10 cellular contexts compared by ENCODE assay signal in genomic region chr1:26999440-26999987, GRCh38. TPM values are rescaled to one million over a fixed set of nuclear protein-coding genes. Genes with fewer than 3 reads are reported as not detected.
A peak's percentile ranks its signal among the peaks of the same experiment; 100 is the strongest.
DNase-seq lines count a peak whose midpoint lies in the region; ATAC-seq and TF ChIP-seq lines count a peak whose summit lies in the region.
"Had no signal": no experiment of that assay in that cellular context is flagged by ENCODE, and none has a peak within 500 bp of the region (broad histone marks: within the 10 kb centered on the region; RNA-seq: fewer than 3 reads in every experiment).

No MANE protein-coding gene starts in this region.

- intact Hi-C loops in A673 (cut with micrococcal nuclease; ENCODE audit: unreplicated experiment) = loop anchor here (5.0 kb wide), 1 partner anchor 283 kb away; no protein-coding TSS in a partner anchor

- H3K27me3 ChIP-seq in A673 (replicated peaks; ENCODE audit: insufficient read depth, low read depth, low read length, poor library complexity) (peaks cover 10% of the 10 kb centered on the region), MG63 (no peaks in the 10 kb centered on the region)

- H3K36me3 ChIP-seq in A673 (ENCODE audit: insufficient read depth, low read length, poor library complexity, severe bottlenecking) (no peaks in the 10 kb centered on the region), MG63 (no peaks in the 10 kb centered on the region)

- H3K4me3 ChIP-seq in A673 (ENCODE audit: low read depth, low read length, poor library complexity, severe bottlenecking) (no peak overlapping the region), MG63 (no peak overlapping the region)

- ATAC-seq in esophagus mucosa (peak; percentile 3), HG03025 (IDR thresholded peaks at IDR 0.05; ENCODE audit: low FRiP score, unreplicated experiment) (no peak)

- peaks cover 20% of the 10 kb centered on the region for H3K4me1 ChIP-seq in A673 (ENCODE audit: insufficient read depth, low read length, poor library complexity, severe bottlenecking)

- POLR2A ChIA-PET in A673 (lab: Charles Lee; ENCODE audit: low non-redundant PET) = no interaction called here

- CTCF ChIA-PET in A673 (lab: Charles Lee) = no interaction called here

- no peak overlapping the region for H3K27ac ChIP-seq in A673 (ENCODE audit: low read depth, low read length, poor library complexity, severe bottlenecking)

- peak; percentile 42 for DNase-seq in A673 (ENCODE audit: low spot score)
- peak; percentile 87 for DNase-seq in MG63
- peak; percentile 80 for DNase-seq in mucosa of gallbladder (ENCODE audit: low spot score)
- DNase-seq in GDM1 (lab: John Stamatoyannopoulos, UW) = no peak
- DNase-seq in NCI-H1417 treated with DMSO at 0.1 percent for 48 hours (lab: John Stamatoyannopoulos, UW) = no peak
- no peak for DNase-seq in NCI-H2107 treated with DMSO at 0.1 percent for 48 hours (lab: John Stamatoyannopoulos, UW; ENCODE audit: unreplicated experiment)
- DNase-seq: activated CD4-positive, alpha-beta T cell treated with anti-CD3 and anti-CD28 coated beads, Interleukin-2, amount 50 U/mL, for 48 hours; CD4-positive, CD25-positive, alpha-beta regulatory T cell had no signal

- H3K9me3 ChIP-seq in A673 (ENCODE audit: low read depth, low read length, poor library complexity, severe bottlenecking) (no peaks in the 10 kb centered on the region), MG63 (no peaks in the 10 kb centered on the region)

- BruUV-seq in A673 (replicated peaks; lab: Mats Ljungman, UMichigan) = no TSS peak

- TF ChIP-seq CTCF in A673 (conservative IDR thresholded peaks at IDR 0.05; ENCODE audit: low read depth, low read length) = no peak

RNA-seq across cellular contexts. Expression of gene TRNP1, which starts 6.0 kb away (rescaled TPM):
- total RNA-seq in A673 (2021) = 1.0 and 1.4 TPM in 2 replicates
- total RNA-seq in MG63 (2014; rRNA removed; shearing (Covaris generic); ENCODE audit: low replicate concordance) = 4.7 and 8.8 TPM in 2 replicates
- 75.0 TPM for total RNA-seq in esophagus mucosa
- 296 TPM for total RNA-seq in mucosa of gallbladder
- total RNA-seq: CD4-positive, CD25-positive, alpha-beta regulatory T cell had no signal

RNA-seq across cellular contexts. Expression of gene TENT5B, which starts 13.1 kb away (rescaled TPM):
- 1.2 and 1.6 TPM in 2 replicates for total RNA-seq in A673 (2021)
- total RNA-seq in MG63 (2014; rRNA removed; shearing (Covaris generic); ENCODE audit: low replicate concordance) = 0.86 and 2.4 TPM in 2 replicates
- total RNA-seq in esophagus mucosa = 51.3 TPM
- 9.3 TPM for total RNA-seq in mucosa of gallbladder
- total RNA-seq: CD4-positive, CD25-positive, alpha-beta regulatory T cell had no signal

RNA-seq across cellular contexts. Expression of gene KDF1, which starts 39.2 kb away (rescaled TPM):
- total RNA-seq in A673 (2021) (not detected in 2 replicates), esophagus mucosa (16.5 TPM), mucosa of gallbladder (20.8 TPM)
- total RNA-seq in MG63 (2014; rRNA removed; shearing (Covaris generic); ENCODE audit: low replicate concordance) = not detected in 2 replicates

Comparison
In these comparisons a context has a peak if more than half of its experiments do, and no peak if none do; other contexts are left out.
1. DNase-seq: peak in A673 (single experiment), MG63 (single experiment) and mucosa of gallbladder (single experiment); none in GDM1 (single experiment), NCI-H1417 treated with DMSO at 0.1 percent for 48 hours (single experiment) and NCI-H2107 treated with DMSO at 0.1 percent for 48 hours (single experiment).
2. RNA of gene KDF1, which starts 39.2 kb away (total RNA-seq): 20.8 TPM in mucosa of gallbladder (single experiment) and 16.5 TPM in esophagus mucosa (single experiment); not detected in A673 and not detected in MG63; every median in the first group is over 10 times any median in the second.